9 cellular contexts compared by ENCODE assay signal in genomic region chr13:96089749-96090239, GRCh38. TPM values are rescaled to one million over a fixed set of nuclear protein-coding genes. Genes with fewer than 3 reads are reported as not detected.
DNase-seq lines count a peak whose midpoint lies in the region; ATAC-seq and TF ChIP-seq lines count a peak whose summit lies in the region.
"Had no signal": no experiment of that assay in that cellular context is flagged by ENCODE, and none has a peak within 500 bp of the region (broad histone marks: within the 10 kb centered on the region; RNA-seq: fewer than 3 reads in every experiment).

TSS of gene HS6ST3 (plus strand) at chr13:96090107.

- peaks cover 56% of the 10 kb centered on the region for H3K27me3 Mint-ChIP-seq in activated CD8-positive, alpha-beta memory T cell treated with anti-CD3 and anti-CD28 coated beads, Interleukin-2, amount 10 ng/mL, durations not matched to agents 7 days and 5 days

- ATAC-seq in HG03066 (IDR thresholded peaks at IDR 0.05; ENCODE audit: low read depth, unreplicated experiment), result peak; percentile 42
- no peak for ATAC-seq in HG02870 (IDR thresholded peaks at IDR 0.05; ENCODE audit: unreplicated experiment)
- ATAC-seq in activated CD8-positive, alpha-beta memory T cell treated with anti-CD3 and anti-CD28 coated beads, Interleukin-2, amount 10 ng/mL, durations not matched to agents 7 days and 5 days, result no peak

- H3K27ac Mint-ChIP-seq in activated CD8-positive, alpha-beta memory T cell treated with anti-CD3 and anti-CD28 coated beads, Interleukin-2, amount 10 ng/mL, durations not matched to agents 7 days and 5 days, result no peak within 1 kb of the TSS

- no peaks in the 10 kb centered on the region; the same call in 1 of the 2 replicates for H3K9me3 ChIP-seq in SJSA1 (replicated peaks)

- peak; percentile 24 for DNase-seq in NCI-H2227 (lab: John Stamatoyannopoulos, UW; ENCODE audit: unreplicated experiment)
- no peak for DNase-seq in NCI-H2227 treated with DMSO at 0.1 percent for 48 hours (lab: John Stamatoyannopoulos, UW)
- peak in 1 of 2 experiments; percentile 61 for DNase-seq in SJSA1 (ENCODE audit: low read depth in 1 of 2, low spot score in 2 of 2)
- DNase-seq in fibroblast of villous mesenchyme (ENCODE audit: low read depth), result no peak
- DNase-seq in nucleus accumbens (lab: John Stamatoyannopoulos, UW), result peak in 42 of 56 donors; percentile 1 to 74 (median 41)
- DNase-seq in activated CD8-positive, alpha-beta memory T cell treated with anti-CD3 and anti-CD28 coated beads, Interleukin-2, amount 10 ng/mL, durations not matched to agents 7 days and 5 days, result no peak

- CTCF ChIA-PET in activated CD8-positive, alpha-beta memory T cell treated with anti-CD3 and anti-CD28 coated beads, Interleukin-2, amount 10 ng/mL, durations not matched to agents 7 days and 5 days (lab: Charles Lee), result no interaction called here

- peak within 1 kb of the TSS; percentile 18 for H3K4me3 ChIP-seq in SJSA1
- H3K4me3 ChIP-seq in fibroblast of villous mesenchyme (ENCODE audit: low read depth, low read length), result peak within 1 kb of the TSS; percentile 55
- H3K4me3 ChIP-seq: BLaER1 treated with 17β-estradiol and CSF1 and Interleukin-3, amounts not matched to agents 10 nM and 100 nM had no signal

- H3K4me1 ChIP-seq in SJSA1 (replicated peaks), result peaks cover 17% of the 10 kb centered on the region
- H3K4me1 ChIP-seq: BLaER1 treated with 17β-estradiol and CSF1 and Interleukin-3, amounts not matched to agents 10 nM and 100 nM had no signal

- no peak for TF ChIP-seq CTCF in fibroblast of villous mesenchyme (IDR thresholded peaks at IDR 0.05; ENCODE audit: insufficient read depth, low read depth, low read length)

- H3K4me3 Mint-ChIP-seq in activated CD8-positive, alpha-beta memory T cell treated with anti-CD3 and anti-CD28 coated beads, Interleukin-2, amount 10 ng/mL, durations not matched to agents 7 days and 5 days, result no peak within 1 kb of the TSS

- H3K27me3 ChIP-seq in SJSA1 (replicated peaks), result peaks cover 96% of the 10 kb centered on the region
- H3K27me3 ChIP-seq: BLaER1 treated with 17β-estradiol and CSF1 and Interleukin-3, amounts not matched to agents 10 nM and 100 nM had no signal

- H3K9me3 Mint-ChIP-seq in activated CD8-positive, alpha-beta memory T cell treated with anti-CD3 and anti-CD28 coated beads, Interleukin-2, amount 10 ng/mL, durations not matched to agents 7 days and 5 days (ENCODE audit: low read depth), result no peaks in the 10 kb centered on the region

- no peaks in the 10 kb centered on the region for H3K36me3 Mint-ChIP-seq in activated CD8-positive, alpha-beta memory T cell treated with anti-CD3 and anti-CD28 coated beads, Interleukin-2, amount 10 ng/mL, durations not matched to agents 7 days and 5 days

- no peak within 1 kb of the TSS for H3K27ac ChIP-seq in SJSA1
- H3K27ac ChIP-seq: BLaER1 treated with 17β-estradiol and CSF1 and Interleukin-3, amounts not matched to agents 10 nM and 100 nM had no signal

- peaks cover 5% of the 10 kb centered on the region for H3K4me1 Mint-ChIP-seq in activated CD8-positive, alpha-beta memory T cell treated with anti-CD3 and anti-CD28 coated beads, Interleukin-2, amount 10 ng/mL, durations not matched to agents 7 days and 5 days

- no peaks in the 10 kb centered on the region for H3K36me3 ChIP-seq in SJSA1
- H3K36me3 ChIP-seq: BLaER1 treated with 17β-estradiol and CSF1 and Interleukin-3, amounts not matched to agents 10 nM and 100 nM had no signal

RNA-seq across cellular contexts. Expression of gene HS6ST3, which starts in this region (rescaled TPM):
- total RNA-seq in SJSA1 (2014; rRNA removed; shearing (Covaris generic)), result 0.03 TPM in 1 of 2 replicates, not detected in the other
- not detected in 2 replicates for total RNA-seq in fibroblast of villous mesenchyme
- not detected for total RNA-seq in activated CD8-positive, alpha-beta memory T cell treated with anti-CD3 and anti-CD28 coated beads, Interleukin-2, amount 10 ng/mL, durations not matched to agents 7 days and 5 days

Comparison
In these comparisons a context has a peak if more than half of its experiments do, and no peak if none do; other contexts are left out.
1. DNase-seq: peak in NCI-H2227 (single experiment) and nucleus accumbens (42 of 56); none in NCI-H2227 treated with DMSO at 0.1 percent for 48 hours (single experiment), fibroblast of villous mesenchyme (single experiment) and activated CD8-positive, alpha-beta memory T cell treated with anti-CD3 and anti-CD28 coated beads, Interleukin-2, amount 10 ng/mL, durations not matched to agents 7 days and 5 days (single experiment).